Comparison of ENCODE assay signal across 24 cellular contexts in the genomic region with DNA sequence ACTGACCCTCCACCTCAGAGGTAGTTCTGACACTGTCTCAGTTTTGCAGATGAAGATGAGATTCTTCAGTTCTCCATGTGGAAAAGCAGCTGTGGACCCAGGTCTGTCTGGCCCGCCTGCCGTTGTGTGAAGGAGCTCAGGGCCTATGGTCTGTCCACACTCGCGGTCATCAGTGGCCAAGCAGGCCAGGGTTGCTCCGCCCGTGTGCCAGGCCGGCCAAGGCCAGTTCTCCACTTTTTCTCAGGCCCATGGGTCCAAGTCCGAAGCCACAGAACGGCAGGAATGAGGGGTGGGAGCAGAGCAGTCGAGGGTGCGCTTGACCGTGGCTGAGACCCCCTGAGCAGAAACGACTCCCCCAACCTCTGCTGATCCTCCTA. TPM values are rescaled to one million over a fixed set of nuclear protein-coding genes. Genes with fewer than 3 reads are reported as not detected.
DNase-seq lines count a peak whose midpoint lies in the region; ATAC-seq, FAIRE-seq and TF ChIP-seq lines count a peak whose summit lies in the region.
"Had no signal": no experiment of that assay in that cellular context is flagged by ENCODE, and none has a peak within 500 bp of the region (broad histone marks: within the 10 kb centered on the region; RNA-seq: fewer than 3 reads in every experiment).

No MANE protein-coding gene starts in this region.

- H4K20me1 ChIP-seq in HepG2 (ENCODE audit: insufficient read depth, low read length), result no peaks in the 10 kb centered on the region
- no peaks in the 10 kb centered on the region for H4K20me1 ChIP-seq in H1 (replicated peaks in 1 of 2; ENCODE audit: control insufficient read depth in 1 of 2, insufficient read depth in 2 of 2, low read length in 2 of 2)
- H4K20me1 ChIP-seq: BLaER1 had no signal

- H3K79me2 ChIP-seq in HepG2 (ENCODE audit: insufficient read depth, low read length) (no peaks in the 10 kb centered on the region), H1 (ENCODE audit: control insufficient read depth in 1 of 2, insufficient read depth in 2 of 2, low read length in 2 of 2) (no peaks in the 10 kb centered on the region)

- no peak overlapping the region for H2BK12ac ChIP-seq in H1 (ENCODE audit: low read depth, low read length)
- no peak overlapping the region for H2BK12ac ChIP-seq in neuronal stem cell (ENCODE audit: low read length)

- H3K9me3 ChIP-seq in HepG2 (ENCODE audit: low read length) (no peaks in the 10 kb centered on the region), right lobe of liver (no peaks in the 10 kb centered on the region), H1 (ENCODE audit: insufficient read depth in 2 of 2, low read depth in 1 of 2, low read length in 1 of 2) (no peaks in the 10 kb centered on the region), neuronal stem cell (replicated peaks in 1 of 2; ENCODE audit: control insufficient read depth in 2 of 2, insufficient read depth in 1 of 2, low read depth in 1 of 2, low read length in 2 of 2) (peaks cover 0 to 2% of the 10 kb centered on the region in 2 donors)
- H3K9me3 ChIP-seq: BLaER1, MG63, Peyer's patch, SK-N-SH had no signal

- H2BK120ac ChIP-seq in H1 (replicated peaks; ENCODE audit: low read depth, low read length) (no peak overlapping the region), neuronal stem cell (ENCODE audit: low read depth, low read length) (no peak overlapping the region)

- 55% methylated on average over 12 of the region's 13 CpGs for WGBS in HepG2 (ENCODE audit: low lambda C conversion rate)
- WGBS in right lobe of liver (ENCODE audit: insufficient coverage, low coverage, low lambda C conversion rate, missing lambda C conversion rate), result 94% methylated on average over 3 of the region's 13 CpGs
- WGBS in H1 (ENCODE audit: extremely low coverage in 1 of 2, insufficient coverage in 1 of 2, insufficient read length in 1 of 2, insufficient replicate concordance in 2 of 2, low coverage in 1 of 2, low lambda C conversion rate in 2 of 2, missing lambda C conversion rate in 1 of 2), 2 experiments, result 86% methylated on average over 13 of the region's 13 CpGs; no CpG with 5 or more reads in 1 of the 2 experiments
- no CpG with 5 or more reads among the region's 13 CpGs for WGBS in neuronal stem cell (ENCODE audit: extremely low coverage in 2 of 2, insufficient read length in 2 of 2, insufficient replicate concordance in 1 of 2), 2 donors

- peak overlapping the region; percentile 62 for H3K4me2 ChIP-seq in HepG2 (ENCODE audit: low read depth, low read length)
- H3K4me2 ChIP-seq in H1 (ENCODE audit: insufficient read depth in 1 of 2, low read depth in 2 of 2, low read length in 2 of 2), result peak overlapping the region; percentile 24 to 27; a peak in 2 of 4 replicates
- no peak overlapping the region for H3K4me2 ChIP-seq in neuronal stem cell (ENCODE audit: insufficient read depth, low read length, poor library complexity, severe bottlenecking)
- H3K4me2 ChIP-seq: BLaER1, SK-N-SH had no signal

- TF ChIP-seq EP300 in HepG2 (IDR thresholded peaks at IDR 0.05; ENCODE audit: low read depth in 2 of 2, low read length in 2 of 2), result no peak
- TF ChIP-seq EP300 in HepG2 (CRISPR knock-in tag; IDR thresholded peaks at IDR 0.05; ENCODE audit: borderline replicate concordance), result no peak
- no peak for TF ChIP-seq EP300 in H1 (IDR thresholded peaks at IDR 0.05; ENCODE audit: borderline replicate concordance in 1 of 2, low read depth in 2 of 2, low read length in 2 of 2)

- H3K23me2 ChIP-seq in H1 (ENCODE audit: low read depth, low read length), result 0 out of 2 replicates have a peak, but pooled peaks cover under 1% of the 10 kb centered on the region

- TF ChIP-seq POLR2A in HepG2 (IDR thresholded peaks at IDR 0.05; ENCODE audit: insufficient read depth in 1 of 2, low read depth in 2 of 2, low read length in 2 of 2) (no peak), right lobe of liver (IDR thresholded peaks at IDR 0.05) (no peak), H1 (IDR thresholded peaks at IDR 0.05; ENCODE audit: control extremely low read depth in 1 of 2, low read depth in 2 of 2, low read length in 2 of 2) (no peak)

- no peak overlapping the region for H3K14ac ChIP-seq in H1 (ENCODE audit: insufficient read length)
- H3K14ac ChIP-seq in neuronal stem cell (ENCODE audit: low read length), result peak overlapping the region; percentile 1

- POLR2A ChIA-PET in HepG2 (lab: Yijun Ruan, JAX) (interaction anchor here (1.6 kb wide), 1 partner anchor 34 kb away, joined by 5 read pairs; a partner anchor contains a TSS), H1 (lab: Charles Lee; ENCODE audit: partially characterized antibody) (interaction anchor here (0.6 to 1.4 kb wide), 3 partner anchors 33 to 164 kb away, joined by 3 to 4 read pairs (median 3); no protein-coding TSS in a partner anchor)

- H3K36me3 ChIP-seq in HepG2 (replicated peaks in 1 of 2; ENCODE audit: control insufficient read depth in 1 of 2, insufficient read depth in 2 of 2, low read length in 2 of 2) (no peaks in the 10 kb centered on the region), right lobe of liver (no peaks in the 10 kb centered on the region), H1 (ENCODE audit: control insufficient read depth in 2 of 4, insufficient read depth in 4 of 4, low read length in 3 of 4) (no peaks in the 10 kb centered on the region), neuronal stem cell (replicated peaks in 1 of 2; ENCODE audit: control insufficient read depth in 2 of 2, insufficient read depth in 2 of 2, low read length in 2 of 2) (no peaks in the 10 kb centered on the region)
- H3K36me3 ChIP-seq: BLaER1, MG63, Peyer's patch had no signal

- intact Hi-C loops in HepG2 (cut with micrococcal nuclease; ENCODE audit: unreplicated experiment) (loop anchor here (2.0 kb wide), 1 partner anchor 23 kb away; no protein-coding TSS in a partner anchor), right lobe of liver (cut with DNase I) (loop anchor here in 1 of 2 donors (10.0 kb wide), 1 partner anchor 155 kb away; a partner anchor contains a TSS), head of caudate nucleus (cut with DNase I) (no loop called here)

- no peak overlapping the region for H4K5ac ChIP-seq in H1 (ENCODE audit: insufficient read length, low read depth, low read length)

- DNase-seq in HepG2 (ENCODE audit: low spot score) (no peak), right lobe of liver (no peak), H1 (ENCODE audit: low read depth in 1 of 2, low spot score in 2 of 2) (no peak), neuronal stem cell (ENCODE audit: low spot score) (no peak), D721Med (ENCODE audit: insufficient read length, low spot score) (no peak), islet precursor cell (no peak), SHP77 treated with DMSO at 0.1 percent for 48 hours (lab: John Stamatoyannopoulos, UW) (no peak), head of caudate nucleus (no peak)
- DNase-seq: CD4-positive, alpha-beta T cell; DMS79; EL; GDM1; KG1; MG63; NCI-H1105 treated with DMSO at 0.1 percent for 48 hours; NCI-H69; Peyer's patch; SK-N-SH had no signal

- H3K4me1 ChIP-seq in HepG2 (ENCODE audit: insufficient read depth, low read length), result peaks cover 24% of the 10 kb centered on the region
- peaks cover 0 to 13% (median 0%) of the 10 kb centered on the region in 4 donors for H3K4me1 ChIP-seq in right lobe of liver
- peaks cover 0 to 9% (median 0%) of the 10 kb centered on the region in 4 experiments; a peak in 4 of 7 replicates for H3K4me1 ChIP-seq in H1 (replicated peaks in 1 of 4; ENCODE audit: control insufficient read depth in 3 of 4, insufficient read depth in 4 of 4, low read length in 3 of 4)
- H3K4me1 ChIP-seq in neuronal stem cell (ENCODE audit: control insufficient read depth in 2 of 2, insufficient read depth in 1 of 2, low read depth in 1 of 2, low read length in 2 of 2), result peaks cover 0 to 2% of the 10 kb centered on the region in 2 donors
- H3K4me1 ChIP-seq: BLaER1, Peyer's patch had no signal

- H3K79me1 ChIP-seq in H1 (ENCODE audit: low read depth, low read length) (no peaks in the 10 kb centered on the region), neuronal stem cell (ENCODE audit: low read depth, low read length) (no peaks in the 10 kb centered on the region)

- in situ Hi-C loops in HepG2 (cut with HindIII; ENCODE audit: extremely low pct_ligation_motif_present, low pct_unique_long_range_greater_than_20kb), result no loop called here

- H2BK5ac ChIP-seq in H1 (ENCODE audit: low read depth, low read length) (no peak overlapping the region; the same call in 1 of the 2 replicates), neuronal stem cell (ENCODE audit: low read length) (no peak overlapping the region)

- no peak overlapping the region for H3K56ac ChIP-seq in H1 (replicated peaks; ENCODE audit: insufficient read length, low read depth, low read length)

- peak overlapping the region; percentile 95; the same call in 1 of the 2 replicates for H2BK15ac ChIP-seq in H1 (ENCODE audit: low read length)
- H2BK15ac ChIP-seq in neuronal stem cell (ENCODE audit: low read length), result no peak overlapping the region

- no peak overlapping the region for H3K4ac ChIP-seq in H1 (replicated peaks; ENCODE audit: insufficient read length, low read depth, low read length)
- H3K4ac ChIP-seq in neuronal stem cell (ENCODE audit: low read length), result no peak overlapping the region

- BruUV-seq in HepG2 (replicated peaks; lab: Mats Ljungman, UMichigan), result no TSS peak

- H2AK5ac ChIP-seq in H1 (ENCODE audit: low read depth, low read length), result no peak overlapping the region
- no peak overlapping the region for H2AK5ac ChIP-seq in neuronal stem cell (ENCODE audit: low read depth, low read length)

- no peak overlapping the region for H3K9ac ChIP-seq in HepG2 (ENCODE audit: insufficient read depth, low read depth, low read length)
- H3K9ac ChIP-seq in H1 (replicated peaks in 1 of 4; ENCODE audit: extremely low read depth in 1 of 4, low read depth in 3 of 4, low read length in 3 of 4), result peak overlapping the region in 1 of 4 experiments; percentile 29; a peak in 1 of 7 replicates
- no peak overlapping the region for H3K9ac ChIP-seq in neuronal stem cell (ENCODE audit: low read depth, low read length, poor library complexity)
- H3K9ac ChIP-seq: BLaER1, SK-N-SH had no signal

- H4K91ac ChIP-seq in H1 (replicated peaks; ENCODE audit: insufficient read length, low read length), result no peak overlapping the region
- H4K91ac ChIP-seq in neuronal stem cell (ENCODE audit: low read depth, low read length, poor library complexity), result peak overlapping the region; percentile 9

- no peak overlapping the region for H4K8ac ChIP-seq in H1 (ENCODE audit: extremely low read depth, insufficient read depth, low read length)
- no peak overlapping the region for H4K8ac ChIP-seq in neuronal stem cell (ENCODE audit: low read depth, low read length)

- H3K27me3 ChIP-seq in HepG2 (ENCODE audit: control insufficient read depth in 1 of 2, insufficient read depth in 2 of 2, low read length in 2 of 2) (no peaks in the 10 kb centered on the region), right lobe of liver (no peaks in the 10 kb centered on the region), H1 (replicated peaks in 1 of 4; ENCODE audit: control insufficient read depth in 3 of 4, extremely low read depth in 1 of 4, insufficient read depth in 3 of 4, low read length in 3 of 4) (no peaks in the 10 kb centered on the region), neuronal stem cell (ENCODE audit: control insufficient read depth in 3 of 3, insufficient read depth in 3 of 3, low read depth in 1 of 3, low read length in 3 of 3) (no peaks in the 10 kb centered on the region)
- H3K27me3 ChIP-seq: BLaER1, MG63, Peyer's patch had no signal

- TF ChIP-seq RAD21 in HepG2 (CRISPR knock-in tag; IDR thresholded peaks at IDR 0.05) (no peak), H1 (IDR thresholded peaks at IDR 0.05 in 1 of 2, conservative IDR thresholded peaks at IDR 0.05 in 1 of 2; ENCODE audit: low read depth in 2 of 2, low read length in 2 of 2) (no peak)

- no peak overlapping the region for H2BK20ac ChIP-seq in H1 (ENCODE audit: low read length)

- TF ChIP-seq CTCF in HepG2 (CRISPR knock-in tag; IDR thresholded peaks at IDR 0.05), result no peak
- no peak for TF ChIP-seq CTCF in right lobe of liver (IDR thresholded peaks at IDR 0.05)
- TF ChIP-seq CTCF in H1 (IDR thresholded peaks at IDR 0.05; ENCODE audit: control extremely low read depth in 1 of 3, insufficient read depth in 1 of 3, low read depth in 1 of 3, low read length in 3 of 3), result no peak
- TF ChIP-seq CTCF in D721Med (IDR thresholded peaks at IDR 0.05; ENCODE audit: insufficient read depth, missing control alignments), result no peak

- H3K23ac ChIP-seq in H1 (ENCODE audit: insufficient read length) (no peak overlapping the region), neuronal stem cell (ENCODE audit: low read depth, low read length, poor library complexity) (no peak overlapping the region)

- peak overlapping the region in 1 of 3 experiments; percentile 32; a peak in 1 of 6 replicates for H3K4me3 ChIP-seq in HepG2 (replicated peaks in 1 of 3; ENCODE audit: insufficient read depth in 1 of 3, low read depth in 2 of 3, low read length in 3 of 3)
- no peak overlapping the region for H3K4me3 ChIP-seq in right lobe of liver
- H3K4me3 ChIP-seq in H1 (ENCODE audit: extremely low read depth in 1 of 4, insufficient read depth in 2 of 4, low read depth in 3 of 4, low read length in 4 of 4), result no peak overlapping the region
- no peak overlapping the region for H3K4me3 ChIP-seq in neuronal stem cell (ENCODE audit: low read length in 2 of 2)
- H3K4me3 ChIP-seq: BLaER1, GM12878, MG63, Peyer's patch had no signal

- H2AFZ ChIP-seq in HepG2 (ENCODE audit: low read length) (no peak overlapping the region), H1 (ENCODE audit: low read length) (0 out of 2 replicates have a peak overlapping the region, but pooled peaks have one; percentile 78), neuronal stem cell (ENCODE audit: low read length) (no peak overlapping the region)

- H3K18ac ChIP-seq in H1 (ENCODE audit: extremely low read depth, low read length), result no peak overlapping the region
- H3K18ac ChIP-seq in neuronal stem cell (ENCODE audit: low read length), result peak overlapping the region; percentile 15

- CTCF ChIA-PET in HepG2 (lab: Yijun Ruan, JAX; ENCODE audit: low intra/inter-chr PET ratio, low total read pairs) (no interaction called here), H1 (lab: Charles Lee; ENCODE audit: partially characterized antibody) (interaction anchor here (0.8 to 4.3 kb wide), 5 partner anchors 11 to 360 kb away, joined by 3 to 24 read pairs (median 3); no protein-coding TSS in a partner anchor)

- ATAC-seq in HepG2, result peak; percentile 27
- ATAC-seq in right lobe of liver, result no peak

- FAIRE-seq in HepG2 (lab: Jason Lieb, UNC) (no peak), H1 (lab: Jason Lieb, UNC) (no peak), D721Med (lab: Jason Lieb, UNC) (no peak)
- FAIRE-seq: GM12878, GM19239, H54 had no signal

- H3K27ac ChIP-seq in HepG2 (ENCODE audit: extremely low read length, insufficient read depth, low read length), result no peak overlapping the region
- no peak overlapping the region for H3K27ac ChIP-seq in right lobe of liver
- H3K27ac ChIP-seq in H1 (ENCODE audit: low read depth, low read length), result no peak overlapping the region
- no peak overlapping the region for H3K27ac ChIP-seq in neuronal stem cell (replicated peaks; ENCODE audit: low read length)
- H3K27ac ChIP-seq: BLaER1, Peyer's patch had no signal

RNA-seq across cellular contexts. Expression of a gene that starts 8.6 kb away (rescaled TPM):
- not detected in 2 replicates for total RNA-seq in HepG2 (2016; rRNA removed; fragmentation: Illumina TruSeq; extraction: Trizol)
- not detected in 2 replicates for total RNA-seq in HepG2 (2016; cell fraction: cytosol; rRNA removed; fragmentation: Illumina TruSeq; extraction: Trizol; ENCODE audit: low read depth)
- total RNA-seq in HepG2 (2016; cell fraction: insoluble cytoplasmic fraction; rRNA removed; fragmentation: Illumina TruSeq; extraction: Trizol), result not detected in 2 replicates
- not detected in 2 replicates for total RNA-seq in HepG2 (2016; cell fraction: membrane; rRNA removed; fragmentation: Illumina TruSeq; extraction: Trizol)
- total RNA-seq in HepG2 (2016; cell fraction: nucleus; rRNA removed; fragmentation: Illumina TruSeq; extraction: Trizol), result not detected in 2 replicates
- not detected in 2 replicates for polyA plus RNA-seq in HepG2 (2011; rRNA removed)
- polyA plus RNA-seq in HepG2 (2011; cell fraction: cytosol; rRNA removed), result not detected in 2 replicates
- polyA plus RNA-seq in HepG2 (2011; cell fraction: nucleus; rRNA removed), result 0.17 TPM in 1 of 2 replicates, not detected in the other
- polyA plus RNA-seq in HepG2 (2012), result not detected in 2 replicates
- polyA plus RNA-seq in HepG2 (2016; cell fraction: cytosol; fragmentation: Illumina TruSeq; extraction: Trizol; ENCODE audit: low read depth), result not detected in 2 replicates
- polyA plus RNA-seq in HepG2 (2016; cell fraction: insoluble cytoplasmic fraction; fragmentation: Illumina TruSeq; extraction: Trizol; ENCODE audit: low read depth), result not detected in 2 replicates
- not detected in 2 replicates for polyA plus RNA-seq in HepG2 (2016; cell fraction: membrane; fragmentation: Illumina TruSeq; extraction: Trizol; ENCODE audit: low read depth)
- not detected in 2 replicates for polyA plus RNA-seq in HepG2 (2016; cell fraction: nucleus; fragmentation: Illumina TruSeq; extraction: Trizol; ENCODE audit: insufficient read depth, low read depth)
- not detected in 2 replicates for polyA minus RNA-seq in HepG2 (2011; rRNA and poly(A)+ RNA removed; ENCODE audit: low replicate concordance)
- not detected in 2 replicates for polyA minus RNA-seq in HepG2 (2011; cell fraction: cytosol; rRNA and poly(A)+ RNA removed)
- not detected in 2 replicates for polyA minus RNA-seq in HepG2 (2011; cell fraction: nucleus; rRNA and poly(A)+ RNA removed)
- total RNA-seq in right lobe of liver, result 10 to 100 TPM; 14.4 to 39.6 (median 26.3) TPM
- 5.0 and 6.3 TPM in 2 replicates for total RNA-seq in H1 (2021; fragmentation: NEBNext Ultra II Directional; extraction: Animal tissue kit (Norgen Biotek cat#: 25700))
- polyA plus RNA-seq in H1 (2011; rRNA removed), result 6.1 and 9.5 TPM in 2 replicates
- polyA plus RNA-seq in H1 (2011; cell fraction: cytosol; rRNA removed), result 3.5 TPM
- polyA plus RNA-seq in H1 (2011; cell fraction: nucleus; rRNA removed), result 15.4 TPM
- polyA plus RNA-seq in H1 (2012, experiment 1 of 2), result 3.8 to 10.9 TPM (median 10.8 TPM) in 4 replicates
- polyA plus RNA-seq in H1 (2012, experiment 2 of 2), result 9.2 TPM
- 5.6 TPM for polyA plus RNA-seq in H1 (2013, experiment 1 of 2)
- 5.4 TPM for polyA plus RNA-seq in H1 (2013, experiment 2 of 2)
- 0.61 and 0.69 TPM in 2 replicates for polyA minus RNA-seq in H1 (2011; rRNA and poly(A)+ RNA removed)
- polyA minus RNA-seq in H1 (2011; cell fraction: cytosol; rRNA and poly(A)+ RNA removed), result 4.7 TPM
- polyA minus RNA-seq in H1 (2011; cell fraction: nucleus; rRNA and poly(A)+ RNA removed), result 3.9 TPM
- 10.4 TPM for polyA plus RNA-seq in neuronal stem cell (2013, experiment 1 of 2)
- polyA plus RNA-seq in neuronal stem cell (2013, experiment 2 of 2), result 10.7 TPM
- total RNA-seq: HT1080, OCI-LY7 had no signal

RNA-seq across cellular contexts. Expression of a gene that starts 33.7 kb away (rescaled TPM):
- 140 and 151 TPM in 2 replicates for total RNA-seq in HepG2 (2016; rRNA removed; fragmentation: Illumina TruSeq; extraction: Trizol)
- 70.8 and 95.6 TPM in 2 replicates for total RNA-seq in HepG2 (2016; cell fraction: cytosol; rRNA removed; fragmentation: Illumina TruSeq; extraction: Trizol; ENCODE audit: low read depth)
- total RNA-seq in HepG2 (2016; cell fraction: insoluble cytoplasmic fraction; rRNA removed; fragmentation: Illumina TruSeq; extraction: Trizol), result 132 and 137 TPM in 2 replicates
- total RNA-seq in HepG2 (2016; cell fraction: membrane; rRNA removed; fragmentation: Illumina TruSeq; extraction: Trizol), result 86.4 and 104 TPM in 2 replicates
- total RNA-seq in HepG2 (2016; cell fraction: nucleus; rRNA removed; fragmentation: Illumina TruSeq; extraction: Trizol), result 52.8 and 64.0 TPM in 2 replicates
- polyA plus RNA-seq in HepG2 (2011; rRNA removed), result 244 and 285 TPM in 2 replicates
- polyA plus RNA-seq in HepG2 (2011; cell fraction: cytosol; rRNA removed), result 208 and 234 TPM in 2 replicates
- polyA plus RNA-seq in HepG2 (2011; cell fraction: nucleus; rRNA removed), result 71.4 and 86.5 TPM in 2 replicates
- 331 and 366 TPM in 2 replicates for polyA plus RNA-seq in HepG2 (2012)
- 170 and 195 TPM in 2 replicates for polyA plus RNA-seq in HepG2 (2016; cell fraction: cytosol; fragmentation: Illumina TruSeq; extraction: Trizol; ENCODE audit: low read depth)
- 370 and 446 TPM in 2 replicates for polyA plus RNA-seq in HepG2 (2016; cell fraction: insoluble cytoplasmic fraction; fragmentation: Illumina TruSeq; extraction: Trizol; ENCODE audit: low read depth)
- polyA plus RNA-seq in HepG2 (2016; cell fraction: membrane; fragmentation: Illumina TruSeq; extraction: Trizol; ENCODE audit: low read depth), result 217 and 229 TPM in 2 replicates
- polyA plus RNA-seq in HepG2 (2016; cell fraction: nucleus; fragmentation: Illumina TruSeq; extraction: Trizol; ENCODE audit: insufficient read depth, low read depth), result 196 and 204 TPM in 2 replicates
- polyA minus RNA-seq in HepG2 (2011; rRNA and poly(A)+ RNA removed; ENCODE audit: low replicate concordance), result 201 and 224 TPM in 2 replicates
- polyA minus RNA-seq in HepG2 (2011; cell fraction: cytosol; rRNA and poly(A)+ RNA removed), result 65.3 and 87.8 TPM in 2 replicates
- 48.7 and 54.5 TPM in 2 replicates for polyA minus RNA-seq in HepG2 (2011; cell fraction: nucleus; rRNA and poly(A)+ RNA removed)
- 10 to 100 TPM; 34.8 to 84.3 (median 42.7) TPM for total RNA-seq in right lobe of liver
- total RNA-seq in H1 (2021; fragmentation: NEBNext Ultra II Directional; extraction: Animal tissue kit (Norgen Biotek cat#: 25700)), result 107 and 109 TPM in 2 replicates
- polyA plus RNA-seq in H1 (2011; rRNA removed), result 206 and 214 TPM in 2 replicates
- polyA plus RNA-seq in H1 (2011; cell fraction: cytosol; rRNA removed), result 156 TPM
- 142 TPM for polyA plus RNA-seq in H1 (2011; cell fraction: nucleus; rRNA removed)
- 208 to 280 TPM (median 256 TPM) in 4 replicates for polyA plus RNA-seq in H1 (2012, experiment 1 of 2)
- polyA plus RNA-seq in H1 (2012, experiment 2 of 2), result 422 TPM
- polyA plus RNA-seq in H1 (2013, experiment 1 of 2), result 190 TPM
- 197 TPM for polyA plus RNA-seq in H1 (2013, experiment 2 of 2)
- polyA minus RNA-seq in H1 (2011; rRNA and poly(A)+ RNA removed), result 114 and 160 TPM in 2 replicates
- polyA minus RNA-seq in H1 (2011; cell fraction: cytosol; rRNA and poly(A)+ RNA removed), result 51.7 TPM
- polyA minus RNA-seq in H1 (2011; cell fraction: nucleus; rRNA and poly(A)+ RNA removed), result 56.9 TPM
- polyA plus RNA-seq in neuronal stem cell (2013, experiment 1 of 2), result 334 TPM
- 321 TPM for polyA plus RNA-seq in neuronal stem cell (2013, experiment 2 of 2)
